In the genomic region with DNA sequence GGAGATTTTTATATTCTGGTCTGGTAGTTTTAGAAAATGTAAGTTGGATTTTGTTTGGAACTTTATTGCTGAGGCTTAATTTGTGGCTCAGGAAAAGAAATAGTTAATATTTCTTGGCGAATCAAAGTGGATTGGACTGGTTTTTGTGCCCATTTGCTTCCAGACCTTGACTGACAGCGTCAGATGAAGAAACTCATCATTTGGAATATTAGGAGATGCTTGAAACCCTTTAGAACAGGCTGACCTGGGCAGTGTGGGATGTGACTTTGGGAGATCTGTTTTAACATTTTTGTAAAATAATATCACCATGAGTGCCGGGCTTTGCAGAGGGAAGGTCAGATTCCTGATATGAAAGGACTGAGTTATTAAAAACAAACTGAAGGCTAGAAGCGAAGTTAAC, we compare ENCODE assay signal across 18 cellular contexts.
DNase-seq lines count a peak whose midpoint lies in the region; ATAC-seq and TF ChIP-seq lines count a peak whose summit lies in the region.
"Had no signal": no experiment of that assay in that cellular context is flagged by ENCODE, and none has a peak within 500 bp of the region (broad histone marks: within the 10 kb centered on the region; RNA-seq: fewer than 3 reads in every experiment).

No MANE protein-coding gene starts in this region.

- peaks cover 14% of the 10 kb centered on the region for H3K79me2 ChIP-seq in ACC112 (ENCODE audit: control insufficient read depth, insufficient read depth, low read length, unreplicated experiment)
- H3K79me2 ChIP-seq in osteoblast (ENCODE audit: insufficient read depth, low read length), result peaks cover 97% of the 10 kb centered on the region

- peaks cover 90% of the 10 kb centered on the region for H3K36me3 Mint-ChIP-seq in Calu3 (ENCODE audit: insufficient read depth, unreplicated experiment)

- H3K4me3 Mint-ChIP-seq in Calu3 (ENCODE audit: low read depth, unreplicated experiment), result no peak overlapping the region
- H3K4me3 Mint-ChIP-seq: B cell; CD8-positive, alpha-beta T cell had no signal

- CTCF ChIA-PET in Calu3 (lab: Charles Lee), result no interaction called here

- H3K27me3 ChIP-seq in ACC112 (ENCODE audit: insufficient read depth, low read length), result no peaks in the 10 kb centered on the region
- H3K27me3 ChIP-seq in RWPE2 (ENCODE audit: insufficient read depth, poor library complexity, severe bottlenecking), result no peaks in the 10 kb centered on the region
- H3K27me3 ChIP-seq in osteoblast (ENCODE audit: insufficient read depth, low read length), result no peaks in the 10 kb centered on the region
- H3K27me3 ChIP-seq: Peyer's patch had no signal

- H2AFZ ChIP-seq in ACC112 (ENCODE audit: low read length, unreplicated experiment), result no peak overlapping the region
- no peak overlapping the region for H2AFZ ChIP-seq in osteoblast (ENCODE audit: low read length)

- no peak overlapping the region for H3K27ac Mint-ChIP-seq in Calu3 (ENCODE audit: unreplicated experiment)
- H3K27ac Mint-ChIP-seq: B cell; CD8-positive, alpha-beta T cell had no signal

- H3K27me3 Mint-ChIP-seq in Calu3 (ENCODE audit: unreplicated experiment), result no peaks in the 10 kb centered on the region
- H3K27me3 Mint-ChIP-seq: B cell had no signal

- TF ChIP-seq CTCF in Calu3 (IDR thresholded peaks at IDR 0.05; ENCODE audit: unreplicated experiment), result no peak
- no peak for TF ChIP-seq CTCF in RWPE2 (IDR thresholded peaks at IDR 0.05; ENCODE audit: poor library complexity, severe bottlenecking)
- no peak for TF ChIP-seq CTCF in osteoblast (IDR thresholded peaks at IDR 0.05; ENCODE audit: extremely low read depth, low read depth, low read length)

- H3K9me3 ChIP-seq in RWPE2 (ENCODE audit: severe bottlenecking), result no peaks in the 10 kb centered on the region
- H3K9me3 ChIP-seq in osteoblast (ENCODE audit: low read depth, low read length), result no peaks in the 10 kb centered on the region
- H3K9me3 ChIP-seq: Peyer's patch had no signal

- DNase-seq in Calu3 (no peak), RWPE2 (ENCODE audit: low spot score) (no peak), osteoblast (ENCODE audit: insufficient read length, low spot score, missing footprints) (no peak)
- DNase-seq: CD8-positive, alpha-beta T cell; H7; MM.1S; NCI-H1105 treated with DMSO at 0.1 percent for 48 hours; NCI-H187 treated with DMSO at 0.1 percent for 48 hours; NCI-H2171; NCI-H446 treated with DMSO at 0.1 percent for 48 hours; NCI-H748 treated with DMSO at 0.1 percent for 48 hours; Peyer's patch; SHP77 had no signal

- no peaks in the 10 kb centered on the region for H4K20me1 ChIP-seq in osteoblast (ENCODE audit: insufficient read depth, low read length)

- H3K9me3 Mint-ChIP-seq in Calu3 (ENCODE audit: low read depth, unreplicated experiment), result no peaks in the 10 kb centered on the region
- H3K9me3 Mint-ChIP-seq: CD8-positive, alpha-beta T cell had no signal

- H3K4me1 ChIP-seq in ACC112 (ENCODE audit: control insufficient read depth, insufficient read depth, low read length, unreplicated experiment) (peaks cover 83% of the 10 kb centered on the region), RWPE2 (ENCODE audit: insufficient read depth, poor library complexity, severe bottlenecking) (peaks cover 27% of the 10 kb centered on the region), osteoblast (ENCODE audit: insufficient read depth, low read length) (peaks cover 53% of the 10 kb centered on the region)

- TSS peak; percentile 5 for BruUV-seq in Calu3 (replicated peaks; lab: Mats Ljungman, UMichigan)

- H3K27ac ChIP-seq in ACC112 (ENCODE audit: low read depth, low read length) (peak overlapping the region; percentile 51), RWPE2 (ENCODE audit: poor library complexity, severe bottlenecking) (peak overlapping the region; percentile 1), osteoblast (ENCODE audit: low read depth, low read length) (peak overlapping the region; percentile 99)
- H3K27ac ChIP-seq: Peyer's patch had no signal

- peaks cover 49% of the 10 kb centered on the region for H3K4me1 Mint-ChIP-seq in Calu3 (ENCODE audit: low read depth, unreplicated experiment)

- no peak overlapping the region for H3K4me3 ChIP-seq in ACC112 (ENCODE audit: low read depth, low read length)
- H3K4me3 ChIP-seq in RWPE2 (ENCODE audit: severe bottlenecking), result no peak overlapping the region
- no peak overlapping the region for H3K4me3 ChIP-seq in osteoblast (ENCODE audit: insufficient read depth, low read length)
- H3K4me3 ChIP-seq: Peyer's patch had no signal

- no peak overlapping the region for H3K4me2 ChIP-seq in osteoblast (ENCODE audit: insufficient read depth, low read length)

- intact Hi-C loops in Calu3 (cut with micrococcal nuclease; ENCODE audit: unreplicated experiment), result loop anchor here (10.0 kb wide), 1 partner anchor 227 kb away; no protein-coding TSS in a partner anchor

- no peak for ATAC-seq in RWPE2 (ENCODE audit: low read depth)
- no peak for ATAC-seq in GM18502 (IDR thresholded peaks at IDR 0.05; ENCODE audit: poor library complexity, unreplicated experiment)
- no peak for ATAC-seq in GM19351 (IDR thresholded peaks at IDR 0.05; ENCODE audit: unreplicated experiment)
- ATAC-seq in GM19328 (IDR thresholded peaks at IDR 0.05; ENCODE audit: unreplicated experiment), result no peak
- ATAC-seq: CD8-positive, alpha-beta T cell had no signal

- H3K36me3 ChIP-seq in ACC112 (ENCODE audit: insufficient read depth, low read length), result peaks cover 57% of the 10 kb centered on the region
- H3K36me3 ChIP-seq in RWPE2 (ENCODE audit: low read depth), result peaks cover 77% of the 10 kb centered on the region
- peaks cover 100% of the 10 kb centered on the region for H3K36me3 ChIP-seq in osteoblast (ENCODE audit: insufficient read depth, low read length)

Comparison
In these comparisons a context has a peak if more than half of its experiments do, and no peak if none do; other contexts are left out.
1. H3K27ac ChIP-seq: peak in every context shown above with its lines; median percentile 99 in osteoblast; 51 in ACC112; 1 in RWPE2.